Comparison of ENCODE assay signal across 11 cellular contexts in the genomic region with DNA sequence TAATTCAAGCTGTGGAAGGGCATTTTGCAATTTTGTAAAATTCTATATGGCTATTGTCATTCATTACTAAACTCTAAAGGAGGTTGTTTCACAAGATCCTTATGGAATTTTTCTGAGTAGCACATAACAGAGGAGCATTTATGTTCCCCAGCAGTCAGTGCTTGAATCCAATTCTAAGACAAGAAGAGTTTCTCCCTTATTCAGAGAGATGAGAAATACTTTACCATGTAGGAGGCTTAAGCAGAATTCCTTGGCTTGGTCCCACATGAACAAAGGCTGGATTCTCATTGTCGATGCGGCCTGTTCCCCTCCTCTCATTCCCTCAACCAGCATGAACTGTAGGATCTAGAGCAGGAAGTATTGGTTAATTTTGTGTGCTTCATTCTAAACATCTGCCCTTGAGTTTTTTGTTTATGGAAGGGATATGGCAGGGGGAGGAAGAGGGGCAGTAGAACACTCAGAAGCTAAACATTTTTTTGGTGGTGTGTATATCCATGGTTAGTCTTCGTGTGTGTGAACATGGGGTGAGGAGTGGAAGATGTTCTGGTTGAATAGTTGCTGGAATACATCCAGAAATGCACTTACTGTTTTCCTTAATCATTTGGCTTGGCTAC.
A peak's percentile ranks its signal among the peaks of the same experiment; 100 is the strongest.
DNase-seq lines count a peak whose midpoint lies in the region; ATAC-seq and TF ChIP-seq lines count a peak whose summit lies in the region.
"Had no signal": no experiment of that assay in that cellular context is flagged by ENCODE, and none has a peak within 500 bp of the region (broad histone marks: within the 10 kb centered on the region; RNA-seq: fewer than 3 reads in every experiment).

No MANE protein-coding gene starts in this region.

- ATAC-seq in activated CD8-positive, alpha-beta T cell treated with anti-CD3 and anti-CD28 coated beads for 36 hours = no peak

- no peaks in the 10 kb centered on the region for H3K9me3 Mint-ChIP-seq in activated CD8-positive, alpha-beta T cell treated with anti-CD3 and anti-CD28 coated beads for 36 hours

- H3K4me3 ChIP-seq in coronary artery = peak overlapping the region; percentile 27
- H3K4me3 ChIP-seq in mucosa of rectum (ENCODE audit: low read length in 2 of 2) = no peak overlapping the region
- H3K4me3 ChIP-seq: body of pancreas had no signal

- no peaks in the 10 kb centered on the region for H3K36me3 ChIP-seq in mucosa of rectum (ENCODE audit: control insufficient read depth in 2 of 2, insufficient read depth in 2 of 2, low read length in 2 of 2)
- H3K36me3 ChIP-seq: neutrophil had no signal

- H3K9me3 ChIP-seq in mucosa of rectum (ENCODE audit: control insufficient read depth in 2 of 2, low read length in 2 of 2) = no peaks in the 10 kb centered on the region
- H3K9me3 ChIP-seq: body of pancreas, neutrophil had no signal

- no peaks in the 10 kb centered on the region for H3K4me1 Mint-ChIP-seq in activated CD8-positive, alpha-beta T cell treated with anti-CD3 and anti-CD28 coated beads for 36 hours (ENCODE audit: low read depth)

- peaks cover 4% of the 10 kb centered on the region for H3K27me3 Mint-ChIP-seq in activated CD8-positive, alpha-beta T cell treated with anti-CD3 and anti-CD28 coated beads for 36 hours

- in situ Hi-C loops in ACHN (cut with HindIII; ENCODE audit: low pct_ligation_motif_present, low pct_unique_long_range_greater_than_20kb, low sequenced_read_pairs) = no loop called here

- H3K4me3 Mint-ChIP-seq in activated CD8-positive, alpha-beta T cell treated with anti-CD3 and anti-CD28 coated beads for 36 hours = no peak overlapping the region

- H3K36me3 Mint-ChIP-seq in activated CD8-positive, alpha-beta T cell treated with anti-CD3 and anti-CD28 coated beads for 36 hours (ENCODE audit: low read depth) = no peaks in the 10 kb centered on the region

- CTCF ChIA-PET in activated CD8-positive, alpha-beta T cell treated with anti-CD3 and anti-CD28 coated beads for 36 hours (lab: Charles Lee) = no interaction called here

- intact Hi-C loops in activated CD8-positive, alpha-beta T cell treated with anti-CD3 and anti-CD28 coated beads for 36 hours (cut with micrococcal nuclease) = no loop called here

- H3K9ac ChIP-seq in mucosa of rectum (ENCODE audit: low read depth in 1 of 2, low read length in 2 of 2) = no peak overlapping the region

- DNase-seq in ACHN (peak; percentile 27), HS-5 (ENCODE audit: low read depth) (peak; percentile 85), coronary artery (ENCODE audit: low spot score) (no peak), NCI-H1436 (lab: John Stamatoyannopoulos, UW) (no peak), caudate nucleus (lab: John Stamatoyannopoulos, UW) (no peak)
- DNase-seq in activated CD8-positive, alpha-beta T cell treated with anti-CD3 and anti-CD28 coated beads for 36 hours = no peak
- no peak for DNase-seq in activated naive CD4-positive, alpha-beta T cell treated with Interleukin-2 at 50 U/mL for 16 hours
- DNase-seq: GOT3 had no signal

- no peak overlapping the region for H3K27ac Mint-ChIP-seq in activated CD8-positive, alpha-beta T cell treated with anti-CD3 and anti-CD28 coated beads for 36 hours

- no peak for TF ChIP-seq CTCF in coronary artery (IDR thresholded peaks at IDR 0.05)
- TF ChIP-seq CTCF in activated CD8-positive, alpha-beta T cell treated with anti-CD3 and anti-CD28 coated beads for 36 hours (IDR thresholded peaks at IDR 0.05) = no peak

- peak overlapping the region in 1 of 2 donors; percentile 34 for H3K27ac ChIP-seq in coronary artery
- H3K27ac ChIP-seq in mucosa of rectum (ENCODE audit: low read depth in 2 of 2, low read length in 2 of 2) = peak overlapping the region; percentile 52 to 56
- H3K27ac ChIP-seq in caudate nucleus (ENCODE audit: low read depth, low read length) = no peak overlapping the region
- H3K27ac ChIP-seq: neutrophil had no signal

- peaks cover 0 to 18% of the 10 kb centered on the region in 2 donors for H3K4me1 ChIP-seq in mucosa of rectum (ENCODE audit: control insufficient read depth in 2 of 2, insufficient read depth in 2 of 2, low read length in 2 of 2)

- H3K27me3 ChIP-seq in mucosa of rectum (ENCODE audit: control insufficient read depth in 2 of 2, insufficient read depth in 2 of 2, low read length in 2 of 2) = no peaks in the 10 kb centered on the region
- H3K27me3 ChIP-seq: body of pancreas, neutrophil had no signal

- POLR2A ChIA-PET in activated CD8-positive, alpha-beta T cell treated with anti-CD3 and anti-CD28 coated beads for 36 hours (lab: Charles Lee) = no interaction called here

Comparison
In these comparisons a context has a peak if more than half of its experiments do, and no peak if none do; other contexts are left out.
1. DNase-seq: peak in ACHN (single experiment) and HS-5 (single experiment); none in coronary artery (single experiment), NCI-H1436 (single experiment), caudate nucleus (0 of 61), activated CD8-positive, alpha-beta T cell treated with anti-CD3 and anti-CD28 coated beads for 36 hours (single experiment) and activated naive CD4-positive, alpha-beta T cell treated with Interleukin-2 at 50 U/mL for 16 hours (single experiment).